ENCODE assay signal across 33 cellular contexts in genomic region chr1:208156310-208156709, GRCh38.
"Had no signal": no experiment of that assay in that cellular context is flagged by ENCODE, and none has a peak within 500 bp of the region (broad histone marks: within the 10 kb centered on the region; RNA-seq: fewer than 3 reads in every experiment).

No MANE protein-coding gene starts in this region.

- H3K27ac ChIP-seq: adrenal gland, ascending aorta, body of pancreas, brain microvascular endothelial cell, breast epithelium, cardiac muscle cell had no signal

- FAIRE-seq: bronchial epithelial cell had no signal

- DNase-seq: activated effector memory CD4-positive, alpha-beta T cell treated with anti-CD3 and anti-CD28 coated beads, Interleukin-2, amount 50 U/mL, for 16 hours; activated effector memory CD4-positive, alpha-beta T cell treated with Interleukin-2 at 50 U/mL for 16 hours; activated gamma-delta T cell; activated gamma-delta T cell treated with Interleukin-2 at 50 U/mL for 16 hours; activated naive CD4-positive, alpha-beta T cell; activated naive CD4-positive, alpha-beta T cell treated with anti-CD3 and anti-CD28 coated beads for 36 hours; activated naive CD4-positive, alpha-beta T cell treated with anti-CD3 and anti-CD28 coated beads, Interleukin-2, amount 10 ng/mL, durations not matched to agents 7 days and 5 days; activated naive CD4-positive, alpha-beta T cell treated with anti-CD3 and anti-CD28 coated beads, Interleukin-2, amount 50 U/mL, for 16 hours; activated naive CD4-positive, alpha-beta T cell treated with Interleukin-2 at 50 U/mL for 16 hours; activated naive CD8-positive, alpha-beta T cell treated with anti-CD3 and anti-CD28 coated beads for 36 hours; activated naive CD8-positive, alpha-beta T cell treated with anti-CD3 and anti-CD28 coated beads, Interleukin-2, amount 10 ng/mL, durations not matched to agents 7 days and 5 days; activated naive CD8-positive, alpha-beta T cell treated with anti-CD3 and anti-CD28 coated beads, Interleukin-2, amount 50 U/mL, for 24 hours; activated T-cell treated with anti-CD3 and anti-CD28 coated beads, Interleukin-2, amount 50 U/mL, for 1 hour; activated T-cell treated with anti-CD3 and anti-CD28 coated beads, Interleukin-2, amount 50 U/mL, for 24 hours; activated T-cell treated with anti-CD3 and anti-CD28 coated beads, Interleukin-2, amount 50 U/mL, for 4 hours; activated T-cell treated with anti-CD3 and anti-CD28 coated beads, Interleukin-2, amount 50 U/mL, for 48 hours; activated T-cell treated with anti-CD3 and anti-CD28 coated beads, Interleukin-2, amount 50 U/mL, for 72 hours; adrenal gland; amniotic stem cell; amygdala; anterior cingulate cortex; aorta; body of pancreas; brain microvascular endothelial cell; caudate nucleus; central memory CD4-positive, alpha-beta T cell; cerebellar nuclear complex had no signal

- H3K4me1 ChIP-seq: breast epithelium had no signal

- H3K4me3 ChIP-seq: adrenal gland, ascending aorta, body of pancreas, breast epithelium, cardiac muscle cell had no signal

- H3K9me3 ChIP-seq: adrenal gland, ascending aorta, body of pancreas, breast epithelium had no signal

- H3K36me3 ChIP-seq: adrenal gland, ascending aorta, brain microvascular endothelial cell, breast epithelium, cardiac muscle cell had no signal

- H3K27me3 ChIP-seq: adrenal gland, ascending aorta, body of pancreas, brain microvascular endothelial cell, breast epithelium had no signal

- ATAC-seq: activated naive CD4-positive, alpha-beta T cell treated with anti-CD3 and anti-CD28 coated beads, Interleukin-2, amount 50 U/mL, for 72 hours; activated naive CD8-positive, alpha-beta T cell treated with anti-CD3 and anti-CD28 coated beads, Interleukin-2, amount 50 U/mL, for 24 hours; activated T-cell treated with anti-CD3 and anti-CD28 coated beads, Interleukin-2, amount 50 U/mL, for 4 hours; activated T-cell treated with anti-CD3 and anti-CD28 coated beads, Interleukin-2, amount 50 U/mL, for 72 hours; activated T-helper 17 cell treated with anti-CD3 and anti-CD28 coated beads, Interleukin-2, amount 50 U/mL, for 72 hours; body of pancreas had no signal
